ENCODE assay signal across 1 cellular context in the genomic region with DNA sequence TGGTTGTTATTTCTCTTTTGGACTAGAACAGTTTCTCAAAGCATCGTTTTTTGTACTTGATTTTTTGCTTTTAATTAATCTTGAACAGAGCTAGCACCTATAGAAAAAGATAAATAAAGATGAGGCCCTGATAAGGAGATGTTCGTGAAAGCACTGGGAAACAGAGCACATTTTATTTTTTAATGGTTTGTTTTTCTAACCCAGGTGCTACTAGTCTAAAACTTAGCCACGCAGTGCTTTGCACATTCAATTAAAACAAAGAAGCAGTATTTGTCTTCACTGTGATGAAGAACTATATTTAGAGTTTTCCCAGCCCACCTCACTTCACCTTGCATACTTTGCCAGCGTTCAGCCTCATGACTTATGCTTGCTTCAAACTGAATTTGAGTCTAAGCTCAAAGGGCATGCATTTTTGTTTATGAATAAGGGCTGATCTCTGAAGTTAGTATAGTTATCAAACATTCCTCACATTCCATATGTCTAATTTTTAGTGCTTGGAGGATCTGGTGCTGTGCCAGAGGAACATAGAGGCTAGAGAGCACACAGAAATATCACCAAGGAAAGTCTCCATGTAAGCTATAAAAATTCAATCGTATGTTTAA.
TF ChIP-seq lines count a peak whose summit lies in the region.

No MANE protein-coding gene starts in this region.

TF ChIP-seq in GM23338, 12 proteins besides CTCF, POLR2A, EP300 and RAD21 (continued from another document):
- TF ChIP-seq, protein P1, sequence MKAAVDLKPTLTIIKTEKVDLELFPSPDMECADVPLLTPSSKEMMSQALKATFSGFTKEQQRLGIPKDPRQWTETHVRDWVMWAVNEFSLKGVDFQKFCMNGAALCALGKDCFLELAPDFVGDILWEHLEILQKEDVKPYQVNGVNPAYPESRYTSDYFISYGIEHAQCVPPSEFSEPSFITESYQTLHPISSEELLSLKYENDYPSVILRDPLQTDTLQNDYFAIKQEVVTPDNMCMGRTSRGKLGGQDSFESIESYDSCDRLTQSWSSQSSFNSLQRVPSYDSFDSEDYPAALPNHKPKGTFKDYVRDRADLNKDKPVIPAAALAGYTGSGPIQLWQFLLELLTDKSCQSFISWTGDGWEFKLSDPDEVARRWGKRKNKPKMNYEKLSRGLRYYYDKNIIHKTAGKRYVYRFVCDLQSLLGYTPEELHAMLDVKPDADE (IDR thresholded peaks at IDR 0.05): no peak
- TF ChIP-seq, protein P2, sequence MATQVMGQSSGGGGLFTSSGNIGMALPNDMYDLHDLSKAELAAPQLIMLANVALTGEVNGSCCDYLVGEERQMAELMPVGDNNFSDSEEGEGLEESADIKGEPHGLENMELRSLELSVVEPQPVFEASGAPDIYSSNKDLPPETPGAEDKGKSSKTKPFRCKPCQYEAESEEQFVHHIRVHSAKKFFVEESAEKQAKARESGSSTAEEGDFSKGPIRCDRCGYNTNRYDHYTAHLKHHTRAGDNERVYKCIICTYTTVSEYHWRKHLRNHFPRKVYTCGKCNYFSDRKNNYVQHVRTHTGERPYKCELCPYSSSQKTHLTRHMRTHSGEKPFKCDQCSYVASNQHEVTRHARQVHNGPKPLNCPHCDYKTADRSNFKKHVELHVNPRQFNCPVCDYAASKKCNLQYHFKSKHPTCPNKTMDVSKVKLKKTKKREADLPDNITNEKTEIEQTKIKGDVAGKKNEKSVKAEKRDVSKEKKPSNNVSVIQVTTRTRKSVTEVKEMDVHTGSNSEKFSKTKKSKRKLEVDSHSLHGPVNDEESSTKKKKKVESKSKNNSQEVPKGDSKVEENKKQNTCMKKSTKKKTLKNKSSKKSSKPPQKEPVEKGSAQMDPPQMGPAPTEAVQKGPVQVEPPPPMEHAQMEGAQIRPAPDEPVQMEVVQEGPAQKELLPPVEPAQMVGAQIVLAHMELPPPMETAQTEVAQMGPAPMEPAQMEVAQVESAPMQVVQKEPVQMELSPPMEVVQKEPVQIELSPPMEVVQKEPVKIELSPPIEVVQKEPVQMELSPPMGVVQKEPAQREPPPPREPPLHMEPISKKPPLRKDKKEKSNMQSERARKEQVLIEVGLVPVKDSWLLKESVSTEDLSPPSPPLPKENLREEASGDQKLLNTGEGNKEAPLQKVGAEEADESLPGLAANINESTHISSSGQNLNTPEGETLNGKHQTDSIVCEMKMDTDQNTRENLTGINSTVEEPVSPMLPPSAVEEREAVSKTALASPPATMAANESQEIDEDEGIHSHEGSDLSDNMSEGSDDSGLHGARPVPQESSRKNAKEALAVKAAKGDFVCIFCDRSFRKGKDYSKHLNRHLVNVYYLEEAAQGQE (IDR thresholded peaks at IDR 0.05; ENCODE audit: unreplicated experiment): no peak
- TF ChIP-seq, protein P3, sequence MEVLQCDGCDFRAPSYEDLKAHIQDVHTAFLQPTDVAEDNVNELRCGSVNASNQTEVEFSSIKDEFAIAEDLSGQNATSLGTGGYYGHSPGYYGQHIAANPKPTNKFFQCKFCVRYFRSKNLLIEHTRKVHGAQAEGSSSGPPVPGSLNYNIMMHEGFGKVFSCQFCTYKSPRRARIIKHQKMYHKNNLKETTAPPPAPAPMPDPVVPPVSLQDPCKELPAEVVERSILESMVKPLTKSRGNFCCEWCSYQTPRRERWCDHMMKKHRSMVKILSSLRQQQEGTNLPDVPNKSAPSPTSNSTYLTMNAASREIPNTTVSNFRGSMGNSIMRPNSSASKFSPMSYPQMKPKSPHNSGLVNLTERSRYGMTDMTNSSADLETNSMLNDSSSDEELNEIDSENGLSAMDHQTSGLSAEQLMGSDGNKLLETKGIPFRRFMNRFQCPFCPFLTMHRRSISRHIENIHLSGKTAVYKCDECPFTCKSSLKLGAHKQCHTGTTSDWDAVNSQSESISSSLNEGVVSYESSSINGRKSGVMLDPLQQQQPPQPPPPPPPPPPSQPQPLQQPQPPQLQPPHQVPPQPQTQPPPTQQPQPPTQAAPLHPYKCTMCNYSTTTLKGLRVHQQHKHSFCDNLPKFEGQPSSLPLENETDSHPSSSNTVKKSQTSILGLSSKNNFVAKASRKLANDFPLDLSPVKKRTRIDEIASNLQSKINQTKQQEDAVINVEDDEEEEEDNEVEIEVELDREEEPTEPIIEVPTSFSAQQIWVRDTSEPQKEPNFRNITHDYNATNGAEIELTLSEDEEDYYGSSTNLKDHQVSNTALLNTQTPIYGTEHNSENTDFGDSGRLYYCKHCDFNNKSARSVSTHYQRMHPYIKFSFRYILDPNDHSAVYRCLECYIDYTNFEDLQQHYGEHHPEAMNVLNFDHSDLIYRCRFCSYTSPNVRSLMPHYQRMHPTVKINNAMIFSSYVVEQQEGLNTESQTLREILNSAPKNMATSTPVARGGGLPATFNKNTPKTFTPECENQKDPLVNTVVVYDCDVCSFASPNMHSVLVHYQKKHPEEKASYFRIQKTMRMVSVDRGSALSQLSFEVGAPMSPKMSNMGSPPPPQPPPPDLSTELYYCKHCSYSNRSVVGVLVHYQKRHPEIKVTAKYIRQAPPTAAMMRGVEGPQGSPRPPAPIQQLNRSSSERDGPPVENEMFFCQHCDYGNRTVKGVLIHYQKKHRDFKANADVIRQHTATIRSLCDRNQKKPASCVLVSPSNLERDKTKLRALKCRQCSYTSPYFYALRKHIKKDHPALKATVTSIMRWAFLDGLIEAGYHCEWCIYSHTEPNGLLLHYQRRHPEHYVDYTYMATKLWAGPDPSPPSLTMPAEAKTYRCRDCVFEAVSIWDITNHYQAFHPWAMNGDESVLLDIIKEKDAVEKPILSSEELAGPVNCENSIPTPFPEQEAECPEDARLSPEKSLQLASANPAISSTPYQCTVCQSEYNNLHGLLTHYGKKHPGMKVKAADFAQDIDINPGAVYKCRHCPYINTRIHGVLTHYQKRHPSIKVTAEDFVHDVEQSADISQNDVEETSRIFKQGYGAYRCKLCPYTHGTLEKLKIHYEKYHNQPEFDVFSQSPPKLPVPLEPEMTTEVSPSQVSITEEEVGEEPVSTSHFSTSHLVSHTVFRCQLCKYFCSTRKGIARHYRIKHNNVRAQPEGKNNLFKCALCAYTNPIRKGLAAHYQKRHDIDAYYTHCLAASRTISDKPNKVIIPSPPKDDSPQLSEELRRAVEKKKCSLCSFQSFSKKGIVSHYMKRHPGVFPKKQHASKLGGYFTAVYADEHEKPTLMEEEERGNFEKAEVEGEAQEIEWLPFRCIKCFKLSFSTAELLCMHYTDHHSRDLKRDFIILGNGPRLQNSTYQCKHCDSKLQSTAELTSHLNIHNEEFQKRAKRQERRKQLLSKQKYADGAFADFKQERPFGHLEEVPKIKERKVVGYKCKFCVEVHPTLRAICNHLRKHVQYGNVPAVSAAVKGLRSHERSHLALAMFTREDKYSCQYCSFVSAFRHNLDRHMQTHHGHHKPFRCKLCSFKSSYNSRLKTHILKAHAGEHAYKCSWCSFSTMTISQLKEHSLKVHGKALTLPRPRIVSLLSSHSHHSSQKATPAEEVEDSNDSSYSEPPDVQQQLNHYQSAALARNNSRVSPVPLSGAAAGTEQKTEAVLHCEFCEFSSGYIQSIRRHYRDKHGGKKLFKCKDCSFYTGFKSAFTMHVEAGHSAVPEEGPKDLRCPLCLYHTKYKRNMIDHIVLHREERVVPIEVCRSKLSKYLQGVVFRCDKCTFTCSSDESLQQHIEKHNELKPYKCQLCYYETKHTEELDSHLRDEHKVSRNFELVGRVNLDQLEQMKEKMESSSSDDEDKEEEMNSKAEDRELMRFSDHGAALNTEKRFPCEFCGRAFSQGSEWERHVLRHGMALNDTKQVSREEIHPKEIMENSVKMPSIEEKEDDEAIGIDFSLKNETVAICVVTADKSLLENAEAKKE (CRISPR knock-in tag; IDR thresholded peaks at IDR 0.05): no peak
- TF ChIP-seq EZH2phosphoT487 (IDR thresholded peaks at IDR 0.05; ENCODE audit: unreplicated experiment) (no peak), POLR2AphosphoS5 (IDR thresholded peaks at IDR 0.05; ENCODE audit: low read depth) (no peak), EZH2 (IDR thresholded peaks at IDR 0.05; ENCODE audit: low read depth, unreplicated experiment) (no peak), JUNB (IDR thresholded peaks at IDR 0.05; ENCODE audit: unreplicated experiment) (no peak), CREB1 (CRISPR knock-in tag; IDR thresholded peaks at IDR 0.05; ENCODE audit: low read depth) (no peak), STAT1 (IDR thresholded peaks at IDR 0.05; ENCODE audit: unreplicated experiment) (no peak)
